ENCODE assay signal across 15 cellular contexts in the genomic region with DNA sequence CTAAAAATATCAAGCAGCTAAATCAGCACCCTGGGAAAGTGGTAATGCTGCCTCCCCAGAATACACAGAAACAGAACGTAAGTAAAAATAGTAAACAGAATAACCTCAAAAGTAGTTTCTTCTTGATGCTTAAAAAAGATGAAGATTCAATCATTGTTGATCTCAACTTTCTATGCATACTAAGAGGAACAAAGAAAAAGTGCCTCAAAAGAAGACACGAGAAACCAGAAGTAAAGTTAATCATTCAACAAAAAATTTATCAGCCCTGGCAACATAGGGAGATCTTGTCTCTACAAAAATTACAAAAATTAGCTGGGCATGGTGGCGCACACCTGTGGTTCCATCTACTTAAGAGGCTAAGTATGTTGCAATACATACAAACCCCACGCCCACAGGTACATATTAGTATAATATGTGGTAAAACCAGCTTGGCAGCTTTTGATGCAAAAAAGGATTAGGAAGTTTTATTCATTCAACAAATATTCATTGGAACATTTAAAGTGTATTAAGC.
DNase-seq lines count a peak whose midpoint lies in the region; ATAC-seq and TF ChIP-seq lines count a peak whose summit lies in the region.
"Had no signal": no experiment of that assay in that cellular context is flagged by ENCODE, and none has a peak within 500 bp of the region (broad histone marks: within the 10 kb centered on the region; RNA-seq: fewer than 3 reads in every experiment).

No MANE protein-coding gene starts in this region.

- ATAC-seq in GM18873 (IDR thresholded peaks at IDR 0.05; ENCODE audit: low FRiP score, unreplicated experiment) (peak; percentile 76), GM21723 (IDR thresholded peaks at IDR 0.05; ENCODE audit: unreplicated experiment) (peak; percentile 83), HG03175 (IDR thresholded peaks at IDR 0.05; ENCODE audit: unreplicated experiment) (peak; percentile 82), foreskin keratinocyte (peak; percentile 74)
- ATAC-seq: activated naive CD4-positive, alpha-beta T cell treated with anti-CD3 and anti-CD28 coated beads, Interleukin-2, amount 50 U/mL, for 72 hours had no signal

- no peaks in the 10 kb centered on the region for H3K36me3 ChIP-seq in spleen

- DNase-seq in foreskin keratinocyte = peak; percentile 54 to 82
- no peak for DNase-seq in spleen
- no peak for DNase-seq in NCI-H510A (lab: John Stamatoyannopoulos, UW)
- no peak for DNase-seq in activated naive CD4-positive, alpha-beta T cell treated with anti-CD3 and anti-CD28 coated beads, Interleukin-2, amount 50 U/mL, for 16 hours
- DNase-seq in inferior parietal cortex (ENCODE audit: extremely low spot score) = no peak
- DNase-seq: activated CD4-positive, CD25-positive, alpha-beta regulatory T cell treated with anti-CD3 and anti-CD28 coated beads, Interleukin-2, amount 50 U/mL, for 72 hours; DMS 273 treated with DMSO at 0.1 percent for 48 hours; NCI-H1092 treated with DMSO at 0.1 percent for 48 hours; nephron progenitor cell; RPMI8226; stimulated activated CD4-positive, alpha-beta T cell treated with anti-CD3 and anti-CD28 coated beads, Interleukin-1b, Interleukin-23, amount 100 ng/mL, for 48 hours had no signal

- no peaks in the 10 kb centered on the region for H3K9me3 ChIP-seq in spleen

- H3K27ac ChIP-seq in foreskin keratinocyte (no peak overlapping the region), spleen (no peak overlapping the region)

- WGBS in spleen, 5 donors = 78 to 85% (median 82%) methylated on average over 4 of the region's 4 CpGs

- H3K27me3 ChIP-seq in foreskin keratinocyte (no peaks in the 10 kb centered on the region), spleen (replicated peaks in 1 of 7) (no peaks in the 10 kb centered on the region)

- peaks cover 9% of the 10 kb centered on the region for H3K4me1 ChIP-seq in foreskin keratinocyte
- H3K4me1 ChIP-seq in spleen = peaks cover 0 to 10% (median 0%) of the 10 kb centered on the region in 6 donors

- intact Hi-C loops in spleen (cut with DNase I; ENCODE audit: low total_unique reads) = no loop called here

- no peak overlapping the region for H3K4me3 ChIP-seq in spleen

- TF ChIP-seq POLR2A in spleen (IDR thresholded peaks at IDR 0.05) = no peak

- TF ChIP-seq CTCF in foreskin keratinocyte (conservative IDR thresholded peaks at IDR 0.05) = no peak
- no peak for TF ChIP-seq CTCF in spleen (IDR thresholded peaks at IDR 0.05 in 8 of 11, conservative IDR thresholded peaks at IDR 0.05 in 3 of 11)

Comparison
In these comparisons a context has a peak if more than half of its experiments do, and no peak if none do; other contexts are left out.
1. DNase-seq: peak in foreskin keratinocyte (2 of 2); none in spleen (single experiment), NCI-H510A (single experiment), activated naive CD4-positive, alpha-beta T cell treated with anti-CD3 and anti-CD28 coated beads, Interleukin-2, amount 50 U/mL, for 16 hours (single experiment) and inferior parietal cortex (single experiment).
2. Peak in every context shown above with its lines, with median percentiles within 50 percentile points of each other: ATAC-seq.